ENCODE assay signal across 1 cellular context in the genomic region with DNA sequence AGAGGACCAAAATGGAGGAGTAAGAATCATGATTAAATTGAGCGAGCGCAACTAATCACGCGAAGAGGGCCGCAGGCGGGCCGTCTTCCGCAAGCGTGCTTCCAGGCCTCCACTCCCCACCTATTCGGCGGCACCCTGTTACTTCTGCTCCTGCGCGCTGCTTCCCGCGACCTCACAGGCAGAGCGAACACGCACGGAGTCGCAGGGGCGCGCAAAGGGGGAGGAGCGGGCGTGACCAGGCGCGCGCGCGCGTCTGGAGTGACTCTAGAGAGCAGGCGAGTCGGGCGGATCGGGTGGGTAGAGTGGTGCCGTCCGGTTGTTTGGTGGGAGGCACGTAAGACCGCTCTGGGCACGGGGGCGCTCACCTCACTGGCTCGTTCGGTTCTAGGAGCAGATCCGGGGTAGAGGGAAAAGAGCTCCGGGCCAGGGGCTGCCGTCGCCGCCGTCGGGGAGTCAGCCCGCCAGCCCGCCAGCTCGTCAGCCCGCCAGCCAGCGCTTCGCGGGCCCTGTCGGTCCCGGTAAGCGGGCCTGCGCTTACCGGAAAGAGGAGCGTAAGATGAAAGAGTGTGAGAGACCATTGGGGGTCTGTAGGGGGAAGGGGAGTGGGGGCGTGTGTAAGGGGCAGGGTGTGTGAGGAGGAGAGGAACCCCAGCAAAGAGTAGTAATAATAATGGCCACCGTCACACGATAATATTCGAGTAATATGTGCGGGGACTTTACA.
TF ChIP-seq lines count a peak whose summit lies in the region.

A gene (plus strand): TSS at position 377 of the 721 bp plus-strand sequence. CDS start 4,652 bp downstream, outside the sequence.

TF ChIP-seq in A549, 52 proteins besides CTCF, POLR2A, EP300 and RAD21 (continued from another document):
- TF ChIP-seq, protein P1, sequence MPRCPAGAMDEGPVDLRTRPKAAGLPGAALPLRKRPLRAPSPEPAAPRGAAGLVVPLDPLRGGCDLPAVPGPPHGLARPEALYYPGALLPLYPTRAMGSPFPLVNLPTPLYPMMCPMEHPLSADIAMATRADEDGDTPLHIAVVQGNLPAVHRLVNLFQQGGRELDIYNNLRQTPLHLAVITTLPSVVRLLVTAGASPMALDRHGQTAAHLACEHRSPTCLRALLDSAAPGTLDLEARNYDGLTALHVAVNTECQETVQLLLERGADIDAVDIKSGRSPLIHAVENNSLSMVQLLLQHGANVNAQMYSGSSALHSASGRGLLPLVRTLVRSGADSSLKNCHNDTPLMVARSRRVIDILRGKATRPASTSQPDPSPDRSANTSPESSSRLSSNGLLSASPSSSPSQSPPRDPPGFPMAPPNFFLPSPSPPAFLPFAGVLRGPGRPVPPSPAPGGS (IDR thresholded peaks at IDR 0.05): peak; percentile 65; the same call in 2 of the 3 replicates
- peak; percentile 55; the same call in 1 of the 2 replicates for TF ChIP-seq TFCP2L1 (CRISPR knock-in tag; IDR thresholded peaks at IDR 0.05)
- no peak for TF ChIP-seq RNF2 (IDR thresholded peaks at IDR 0.05; ENCODE audit: borderline replicate concordance, low read depth)
- no peak for TF ChIP-seq CBX2 (IDR thresholded peaks at IDR 0.05; ENCODE audit: borderline replicate concordance, low read depth)
- TF ChIP-seq NPAS2 (CRISPR knock-in tag; IDR thresholded peaks at IDR 0.05; ENCODE audit: borderline replicate concordance): no peak
- no peak for TF ChIP-seq FOSL2 (IDR thresholded peaks at IDR 0.05)
- TF ChIP-seq FOSL2 (CRISPR knock-in tag; IDR thresholded peaks at IDR 0.05): peak; percentile 26; the same call in 1 of the 2 replicates
- no peak for TF ChIP-seq MAFK (IDR thresholded peaks at IDR 0.05; ENCODE audit: partially characterized antibody)
- TF ChIP-seq, protein P2, sequence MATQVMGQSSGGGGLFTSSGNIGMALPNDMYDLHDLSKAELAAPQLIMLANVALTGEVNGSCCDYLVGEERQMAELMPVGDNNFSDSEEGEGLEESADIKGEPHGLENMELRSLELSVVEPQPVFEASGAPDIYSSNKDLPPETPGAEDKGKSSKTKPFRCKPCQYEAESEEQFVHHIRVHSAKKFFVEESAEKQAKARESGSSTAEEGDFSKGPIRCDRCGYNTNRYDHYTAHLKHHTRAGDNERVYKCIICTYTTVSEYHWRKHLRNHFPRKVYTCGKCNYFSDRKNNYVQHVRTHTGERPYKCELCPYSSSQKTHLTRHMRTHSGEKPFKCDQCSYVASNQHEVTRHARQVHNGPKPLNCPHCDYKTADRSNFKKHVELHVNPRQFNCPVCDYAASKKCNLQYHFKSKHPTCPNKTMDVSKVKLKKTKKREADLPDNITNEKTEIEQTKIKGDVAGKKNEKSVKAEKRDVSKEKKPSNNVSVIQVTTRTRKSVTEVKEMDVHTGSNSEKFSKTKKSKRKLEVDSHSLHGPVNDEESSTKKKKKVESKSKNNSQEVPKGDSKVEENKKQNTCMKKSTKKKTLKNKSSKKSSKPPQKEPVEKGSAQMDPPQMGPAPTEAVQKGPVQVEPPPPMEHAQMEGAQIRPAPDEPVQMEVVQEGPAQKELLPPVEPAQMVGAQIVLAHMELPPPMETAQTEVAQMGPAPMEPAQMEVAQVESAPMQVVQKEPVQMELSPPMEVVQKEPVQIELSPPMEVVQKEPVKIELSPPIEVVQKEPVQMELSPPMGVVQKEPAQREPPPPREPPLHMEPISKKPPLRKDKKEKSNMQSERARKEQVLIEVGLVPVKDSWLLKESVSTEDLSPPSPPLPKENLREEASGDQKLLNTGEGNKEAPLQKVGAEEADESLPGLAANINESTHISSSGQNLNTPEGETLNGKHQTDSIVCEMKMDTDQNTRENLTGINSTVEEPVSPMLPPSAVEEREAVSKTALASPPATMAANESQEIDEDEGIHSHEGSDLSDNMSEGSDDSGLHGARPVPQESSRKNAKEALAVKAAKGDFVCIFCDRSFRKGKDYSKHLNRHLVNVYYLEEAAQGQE (IDR thresholded peaks at IDR 0.05): no peak
- TF ChIP-seq, protein P3, sequence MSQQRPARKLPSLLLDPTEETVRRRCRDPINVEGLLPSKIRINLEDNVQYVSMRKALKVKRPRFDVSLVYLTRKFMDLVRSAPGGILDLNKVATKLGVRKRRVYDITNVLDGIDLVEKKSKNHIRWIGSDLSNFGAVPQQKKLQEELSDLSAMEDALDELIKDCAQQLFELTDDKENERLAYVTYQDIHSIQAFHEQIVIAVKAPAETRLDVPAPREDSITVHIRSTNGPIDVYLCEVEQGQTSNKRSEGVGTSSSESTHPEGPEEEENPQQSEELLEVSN (IDR thresholded peaks at IDR 0.05; ENCODE audit: borderline replicate concordance, low read depth): 0 out of 2 replicates have a peak, but pooled peaks have one; percentile 43
